In genomic region chr14:65491274-65491673, GRCh38 we compare ENCODE assay signal across 26 cellular contexts.
"Had no signal": no experiment of that assay in that cellular context is flagged by ENCODE, and none has a peak within 500 bp of the region (broad histone marks: within the 10 kb centered on the region; RNA-seq: fewer than 3 reads in every experiment).

No MANE protein-coding gene starts in this region.

- H3K27ac Mint-ChIP-seq: nephron; neural progenitor cell; stimulated activated naive CD8-positive, alpha-beta T cell treated with anti-CD3 and anti-CD28 coated beads, Interleukin-15, amount 100 ng/mL, for 72 hours; type B pancreatic cell had no signal

- H3K9me3 ChIP-seq: gastroesophageal sphincter, prostate gland, right atrium auricular region, testis, tibial artery had no signal

- H3K4me3 Mint-ChIP-seq: naive thymus-derived CD4-positive, alpha-beta T cell; nephron; neural progenitor cell; stimulated activated naive CD8-positive, alpha-beta T cell treated with anti-CD3 and anti-CD28 coated beads, Interleukin-15, amount 100 ng/mL, for 72 hours; type B pancreatic cell had no signal

- H3K4me1 ChIP-seq: parathyroid adenoma, prostate gland, right atrium auricular region, testis, tibial artery had no signal

- DNase-seq: cerebellar nuclear complex; cortex of kidney; effector CD4-positive, alpha-beta T cell; glutamatergic neuron; kidney; mesendoderm; midbrain; naive thymus-derived CD4-positive, alpha-beta T cell; stimulated activated CD4-positive, alpha-beta T cell treated with anti-CD3 and anti-CD28 coated beads, Interleukin-12 subunit alpha, Interleukin-12 subunit beta, amount 100 ng/mL, for 4 hours; stimulated activated CD4-positive, alpha-beta T cell treated with anti-CD3 and anti-CD28 coated beads, Interleukin-1b, Interleukin-23, amount 100 ng/mL, for 48 hours; stimulated activated CD4-positive, alpha-beta T cell treated with anti-CD3 and anti-CD28 coated beads, Interleukin-4, amount 100 ng/mL, for 1 hour; stimulated activated CD8-positive, alpha-beta memory T cell treated with anti-CD3 and anti-CD28 coated beads, Interleukin-4, amount 100 ng/mL, for 48 hours; stimulated activated naive CD4-positive, alpha-beta T cell; stimulated activated naive CD8-positive, alpha-beta T cell treated with anti-CD3 and anti-CD28 coated beads, Interleukin-15, amount 100 ng/mL, for 72 hours; testis; tibial artery had no signal

- H3K79me2 ChIP-seq: parathyroid adenoma had no signal

- ATAC-seq: gastroesophageal sphincter; left lobe of liver; naive thymus-derived CD4-positive, alpha-beta T cell; sciatic nerve; stimulated activated naive CD8-positive, alpha-beta T cell treated with anti-CD3 and anti-CD28 coated beads, Interleukin-15, amount 100 ng/mL, for 72 hours had no signal

- FAIRE-seq: kidney had no signal

- H3K4me1 Mint-ChIP-seq: nephron had no signal

- H3K4me3 ChIP-seq: gastroesophageal sphincter, neural progenitor cell, prostate gland, right atrium auricular region, smooth muscle cell, testis, tibial artery had no signal

- H3K27ac ChIP-seq: gastroesophageal sphincter, neural progenitor cell, parathyroid adenoma, prostate gland, right atrium auricular region, testis, tibial artery had no signal

- H3K36me3 ChIP-seq: gastroesophageal sphincter, neural progenitor cell, prostate gland, right atrium auricular region, tibial artery had no signal

- H3K27me3 Mint-ChIP-seq: naive thymus-derived CD4-positive, alpha-beta T cell; stimulated activated naive CD8-positive, alpha-beta T cell treated with anti-CD3 and anti-CD28 coated beads, Interleukin-15, amount 100 ng/mL, for 72 hours; type B pancreatic cell had no signal

- H3K4me2 ChIP-seq: neural progenitor cell, smooth muscle cell had no signal

- H3K9ac ChIP-seq: neural progenitor cell, parathyroid adenoma had no signal

- H2AFZ ChIP-seq: neural progenitor cell, parathyroid adenoma had no signal

- H3K27me3 ChIP-seq: gastroesophageal sphincter, neural progenitor cell, right atrium auricular region, testis, tibial artery had no signal
